15 cellular contexts compared by ENCODE assay signal in genomic region chr16:49620868-49621239, GRCh38.
DNase-seq lines count a peak whose midpoint lies in the region; ATAC-seq, FAIRE-seq and TF ChIP-seq lines count a peak whose summit lies in the region.
"Had no signal": no experiment of that assay in that cellular context is flagged by ENCODE, and none has a peak within 500 bp of the region (broad histone marks: within the 10 kb centered on the region; RNA-seq: fewer than 3 reads in every experiment).

No MANE protein-coding gene starts in this region.

- POLR2A ChIA-PET in K562 (lab: Yijun Ruan, JAX) = interaction anchor here (0.7 kb wide), 1 partner anchor 211 kb away, joined by 3 read pairs; no protein-coding TSS in a partner anchor

- no peaks in the 10 kb centered on the region for H3K9me2 ChIP-seq in GM23338 (ENCODE audit: insufficient read depth)

- intact Hi-C loops in K562 (cut with micrococcal nuclease) = no loop called here
- intact Hi-C loops in left lung (cut with DNase I) = no loop called here
- intact Hi-C loops in spleen (cut with DNase I; ENCODE audit: low total_unique reads) = no loop called here

- H3K4me3 Mint-ChIP-seq in GM23338 = no peak overlapping the region
- H3K4me3 Mint-ChIP-seq: activated T-helper 17 cell treated with anti-CD3 and anti-CD28 coated beads, Interleukin-2, amount 50 U/mL, for 72 hours had no signal

- no peak for TF ChIP-seq RAD21 in K562 (CRISPR knock-in tag; conservative IDR thresholded peaks at IDR 0.05 in 1 of 2, IDR thresholded peaks at IDR 0.05 in 1 of 2)

- 0% methylated on average over 2 of the region's 6 CpGs for WGBS in K562 (ENCODE audit: insufficient coverage, low coverage, missing lambda C conversion rate)
- WGBS in spleen, 5 donors = 39 to 61% (median 42%) methylated on average over 5 to 6 of the region's 6 CpGs

- H2AFZ ChIP-seq in GM23338 (no peak overlapping the region), K562 (ENCODE audit: low read depth, low read length) (peak overlapping the region; percentile 94)

- H3K4me3 ChIP-seq in GM23338 = no peak overlapping the region
- H3K4me3 ChIP-seq in K562 = no peak overlapping the region
- H3K4me3 ChIP-seq in left lung = no peak overlapping the region
- H3K4me3 ChIP-seq in spleen = no peak overlapping the region
- H3K4me3 ChIP-seq: upper lobe of left lung had no signal

- H3K9me3 ChIP-seq in K562 (replicated peaks; ENCODE audit: control insufficient read depth, insufficient read depth, low read depth, low read length) (no peaks in the 10 kb centered on the region), left lung (no peaks in the 10 kb centered on the region), spleen (no peaks in the 10 kb centered on the region)
- H3K9me3 ChIP-seq: BE2C, upper lobe of left lung had no signal

- H3K79me2 ChIP-seq in GM23338 (replicated peaks; ENCODE audit: insufficient read depth) (no peaks in the 10 kb centered on the region), K562 (ENCODE audit: control insufficient read depth, insufficient read depth, low read length) (no peaks in the 10 kb centered on the region)

- TF ChIP-seq EP300 in K562 (IDR thresholded peaks at IDR 0.05; ENCODE audit: low read length) = no peak

- no peak for TF ChIP-seq POLR2A in K562 (conservative IDR thresholded peaks at IDR 0.05)
- TF ChIP-seq POLR2A in spleen (IDR thresholded peaks at IDR 0.05) = no peak

- CTCF ChIA-PET in K562 (lab: Yijun Ruan, JAX; ENCODE audit: low intra/inter-chr PET ratio) = no interaction called here

- H3F3A ChIP-seq in GM23338 (replicated peaks; ENCODE audit: low read depth) = no peaks in the 10 kb centered on the region

- H3K9ac ChIP-seq in K562 (ENCODE audit: insufficient read depth in 1 of 2, low read depth in 2 of 2, low read length in 2 of 2) = peak overlapping the region; percentile 36 to 72; a peak in 2 of 4 replicates

- no peak for FAIRE-seq in K562 (lab: Jason Lieb, UNC)

- H3K4me1 ChIP-seq in GM23338 (ENCODE audit: insufficient read depth) (peaks cover 4% of the 10 kb centered on the region; the same call in 1 of the 2 replicates), K562 (replicated peaks in 1 of 2; ENCODE audit: control insufficient read depth in 2 of 2, insufficient read depth in 2 of 2, low read length in 2 of 2) (peaks cover 24% of the 10 kb centered on the region in 2 experiments; a peak in 4 of 5 replicates), left lung (peaks cover 0 to 9% of the 10 kb centered on the region in 2 donors), spleen (peaks cover 0 to 14% (median 3%) of the 10 kb centered on the region in 6 donors)

- H3K36me3 Mint-ChIP-seq in GM23338 (ENCODE audit: low read depth) = peaks cover 7% of the 10 kb centered on the region

- peaks cover 6% of the 10 kb centered on the region for H3K9me1 ChIP-seq in K562 (ENCODE audit: control insufficient read depth, insufficient read depth, low read length)

- peaks cover 11% of the 10 kb centered on the region for H3K4me1 Mint-ChIP-seq in GM23338
- H3K4me1 Mint-ChIP-seq: activated T-helper 17 cell treated with anti-CD3 and anti-CD28 coated beads, Interleukin-2, amount 50 U/mL, for 72 hours had no signal

- H3K27ac ChIP-seq in GM23338 (ENCODE audit: low read depth) (no peak overlapping the region), K562 (ENCODE audit: extremely low read depth, low read depth, low read length) (peak overlapping the region; percentile 77), left lung (no peak overlapping the region), spleen (peak overlapping the region in 3 of 8 donors; percentile 15 to 53 (median 39))

- H3K27me3 ChIP-seq in GM23338 (ENCODE audit: insufficient read depth) (no peaks in the 10 kb centered on the region), K562 (ENCODE audit: control insufficient read depth in 2 of 2, insufficient read depth in 2 of 2, low read length in 2 of 2) (0 out of 5 replicates have a peak, but pooled peaks cover 0 to 6% of the 10 kb centered on the region in 2 experiments), left lung (no peaks in the 10 kb centered on the region), spleen (replicated peaks in 1 of 7) (no peaks in the 10 kb centered on the region)
- H3K27me3 ChIP-seq: BE2C, upper lobe of left lung had no signal

- H3K36me3 ChIP-seq in GM23338 (ENCODE audit: insufficient read depth) = no peaks in the 10 kb centered on the region
- no peaks in the 10 kb centered on the region for H3K36me3 ChIP-seq in K562 (ENCODE audit: control insufficient read depth, insufficient read depth, low read length)
- no peaks in the 10 kb centered on the region for H3K36me3 ChIP-seq in left lung
- no peaks in the 10 kb centered on the region for H3K36me3 ChIP-seq in spleen
- H3K36me3 ChIP-seq: upper lobe of left lung had no signal

- no TSS peak for BruUV-seq in K562 (replicated peaks; lab: Mats Ljungman, UMichigan)

- TF ChIP-seq CTCF in GM23338 (conservative IDR thresholded peaks at IDR 0.05; ENCODE audit: low read depth in 2 of 2) (no peak), K562 (IDR thresholded peaks at IDR 0.05 in 2 of 3, conservative IDR thresholded peaks at IDR 0.05 in 1 of 3; ENCODE audit: insufficient read depth in 2 of 3, low read depth in 1 of 3, low read length in 3 of 3) (no peak), left lung (IDR thresholded peaks at IDR 0.05) (no peak), spleen (IDR thresholded peaks at IDR 0.05 in 8 of 11, conservative IDR thresholded peaks at IDR 0.05 in 3 of 11) (no peak)

- ATAC-seq in GM23338 = peak; percentile 65
- peak; percentile 44 for ATAC-seq in K562
- peak; percentile 11 for ATAC-seq in left lung
- ATAC-seq in GM21367 (IDR thresholded peaks at IDR 0.05; ENCODE audit: unreplicated experiment) = no peak
- ATAC-seq: activated T-helper 17 cell treated with anti-CD3 and anti-CD28 coated beads, Interleukin-2, amount 50 U/mL, for 72 hours; left colon had no signal

- in situ Hi-C loops in K562 (cut with MboI) = no loop called here

- H3K9me3 Mint-ChIP-seq in GM23338 = no peaks in the 10 kb centered on the region
- H3K9me3 Mint-ChIP-seq: activated T-helper 17 cell treated with anti-CD3 and anti-CD28 coated beads, Interleukin-2, amount 50 U/mL, for 72 hours had no signal

- DNase-seq in GM23338 (ENCODE audit: low spot score) (no peak), K562 (ENCODE audit: extremely low read depth in 1 of 4, low spot score in 3 of 4) (peak in 3 of 4 experiments; percentile 23 to 29 (median 27)), left lung (no peak), spleen (peak; percentile 59), cerebellar nuclear complex (lab: John Stamatoyannopoulos, UW) (no peak), NCI-H748 treated with DMSO at 0.1 percent for 48 hours (lab: John Stamatoyannopoulos, UW) (no peak), NOMO-1 treated with dmso at 0.1 percent for 144 hours (lab: John Stamatoyannopoulos, UW; ENCODE audit: unreplicated experiment) (no peak)
- DNase-seq: NCI-H1417 treated with DMSO at 0.1 percent for 48 hours, NCI-H774, SW 1271, upper lobe of left lung had no signal

- H3K4me2 ChIP-seq in GM23338 (no peak overlapping the region), K562 (ENCODE audit: insufficient read depth, low read length) (peak overlapping the region; percentile 68; the same call in 1 of the 2 replicates)

- H3K27ac Mint-ChIP-seq in GM23338 = peak overlapping the region; percentile 73
- H3K27ac Mint-ChIP-seq: activated T-helper 17 cell treated with anti-CD3 and anti-CD28 coated beads, Interleukin-2, amount 50 U/mL, for 72 hours had no signal

- H3K27me3 Mint-ChIP-seq in GM23338 (ENCODE audit: insufficient read depth, low read depth, poor library complexity) = peaks cover 2% of the 10 kb centered on the region
- H3K27me3 Mint-ChIP-seq: activated T-helper 17 cell treated with anti-CD3 and anti-CD28 coated beads, Interleukin-2, amount 50 U/mL, for 72 hours had no signal

- H4K20me1 ChIP-seq in GM23338 (replicated peaks; ENCODE audit: insufficient read depth) (no peaks in the 10 kb centered on the region), K562 (replicated peaks; ENCODE audit: control insufficient read depth, insufficient read depth, low read length) (no peaks in the 10 kb centered on the region)

TF ChIP-seq in GM23338, 12 proteins besides CTCF, POLR2A, EP300 and RAD21 (continues in another document):
- TF ChIP-seq CREB1 (CRISPR knock-in tag; IDR thresholded peaks at IDR 0.05; ENCODE audit: low read depth) (no peak), ZNF331 (CRISPR knock-in tag; IDR thresholded peaks at IDR 0.05; ENCODE audit: low read depth) (no peak), JUNB (IDR thresholded peaks at IDR 0.05; ENCODE audit: unreplicated experiment) (no peak), STAT1 (IDR thresholded peaks at IDR 0.05; ENCODE audit: unreplicated experiment) (no peak)

TF ChIP-seq in K562, 482 proteins besides CTCF, POLR2A, EP300 and RAD21:
- TF ChIP-seq ZNF511 (CRISPR knock-in tag; IDR thresholded peaks at IDR 0.05) = no peak
- peak; percentile 28; the same call in 1 of the 2 replicates for TF ChIP-seq DPF2 (IDR thresholded peaks at IDR 0.05)
- TF ChIP-seq ZNF589 (CRISPR knock-in tag; IDR thresholded peaks at IDR 0.05; ENCODE audit: low read depth) = 0 out of 2 replicates have a peak, but pooled peaks have one; percentile 15
- no peak for TF ChIP-seq ZFPM2 (CRISPR knock-in tag; IDR thresholded peaks at IDR 0.05)
- TF ChIP-seq NR4A1 (CRISPR knock-in tag; IDR thresholded peaks at IDR 0.05) = no peak
- TF ChIP-seq NR4A1 (tag; IDR thresholded peaks at IDR 0.05) = 0 out of 2 replicates have a peak, but pooled peaks have one; percentile 19
- TF ChIP-seq SP2 (IDR thresholded peaks at IDR 0.05; ENCODE audit: extremely low read depth, low read depth, low read length, poor library complexity, severe bottlenecking) = no peak
- no peak for TF ChIP-seq ZC3H4 (CRISPR knock-in tag; IDR thresholded peaks at IDR 0.05; ENCODE audit: borderline replicate concordance)
- no peak for TF ChIP-seq NR2C2 (CRISPR knock-in tag; IDR thresholded peaks at IDR 0.05)
- 0 out of 2 replicates have a peak, but pooled peaks have one; percentile 8 for TF ChIP-seq NR2C2 (tag; IDR thresholded peaks at IDR 0.05)
TF ChIP-seq in K562: peak in this region for 4.

Comparison
In these comparisons a context has a peak if more than half of its experiments do, and no peak if none do; other contexts are left out.
1. DNase-seq: peak in K562 (3 of 4) and spleen (single experiment); none in GM23338 (single experiment), left lung (0 of 2), cerebellar nuclear complex (0 of 2), NCI-H748 treated with DMSO at 0.1 percent for 48 hours (single experiment) and NOMO-1 treated with dmso at 0.1 percent for 144 hours (single experiment).